ENCODE assay signal across 20 cellular contexts in genomic region chr7:15503603-15504280, GRCh38. TPM values are rescaled to one million over a fixed set of nuclear protein-coding genes. Genes with fewer than 3 reads are reported as not detected.
DNase-seq lines count a peak whose midpoint lies in the region; TF ChIP-seq lines count a peak whose summit lies in the region.
"Had no signal": no experiment of that assay in that cellular context is flagged by ENCODE, and none has a peak within 500 bp of the region (broad histone marks: within the 10 kb centered on the region; RNA-seq: fewer than 3 reads in every experiment).

No MANE protein-coding gene starts in this region.

- no peak overlapping the region for H3K27ac ChIP-seq in hepatocyte
- H3K27ac ChIP-seq in breast epithelium = no peak overlapping the region
- H3K27ac ChIP-seq: colonic mucosa, epithelial cell of prostate, PC-9, sigmoid colon had no signal

- in situ Hi-C loops in ACHN (cut with HindIII; ENCODE audit: low pct_ligation_motif_present, low pct_unique_long_range_greater_than_20kb, low sequenced_read_pairs) = no loop called here

- no peak overlapping the region for H2AFZ ChIP-seq in hepatocyte
- H2AFZ ChIP-seq: PC-9 had no signal

- peak; percentile 79 for TF ChIP-seq CTCF in chondrocyte (IDR thresholded peaks at IDR 0.05)
- peak; percentile 15 for TF ChIP-seq CTCF in hepatocyte (IDR thresholded peaks at IDR 0.05; ENCODE audit: poor library complexity)
- TF ChIP-seq CTCF in breast epithelium (IDR thresholded peaks at IDR 0.05) = no peak

- H3K4me3 ChIP-seq in hepatocyte (no peak overlapping the region), breast epithelium (no peak overlapping the region)
- H3K4me3 ChIP-seq: colonic mucosa, HAP-1, MG63, PC-9, sigmoid colon had no signal

- H3K4me1 Mint-ChIP-seq in chondrocyte (ENCODE audit: low read depth) = peaks cover 40% of the 10 kb centered on the region

- intact Hi-C loops in breast epithelium (cut with DNase I; ENCODE audit: low total_unique reads) = no loop called here

- H3K36me3 Mint-ChIP-seq in chondrocyte (ENCODE audit: low read depth) = no peaks in the 10 kb centered on the region

- H3K4me2 ChIP-seq in hepatocyte = no peak overlapping the region
- H3K4me2 ChIP-seq: PC-9 had no signal

- H3K27me3 Mint-ChIP-seq in chondrocyte (ENCODE audit: low read depth) = no peaks in the 10 kb centered on the region

- no peaks in the 10 kb centered on the region for H3K9me3 Mint-ChIP-seq in chondrocyte (ENCODE audit: low read depth)

- H3K27me3 ChIP-seq in hepatocyte (no peaks in the 10 kb centered on the region), breast epithelium (no peaks in the 10 kb centered on the region)
- H3K27me3 ChIP-seq: colonic mucosa, MG63, sigmoid colon had no signal

- no peaks in the 10 kb centered on the region for H3K9me2 ChIP-seq in hepatocyte (replicated peaks; ENCODE audit: insufficient read depth)

- no peak overlapping the region for H3K27ac Mint-ChIP-seq in chondrocyte (ENCODE audit: unreplicated experiment)

- DNase-seq in ACHN (peak; percentile 14), LHCN-M2 (ENCODE audit: low read depth) (peak; percentile 44), chondrocyte (ENCODE audit: low spot score) (no peak), hepatocyte (ENCODE audit: low spot score) (no peak), NCI-H146 (lab: John Stamatoyannopoulos, UW) (no peak), NCI-H128 (lab: John Stamatoyannopoulos, UW; ENCODE audit: unreplicated experiment) (no peak), breast epithelium (ENCODE audit: low spot score in 2 of 2) (no peak)
- no peak for DNase-seq in activated T-cell treated with anti-CD3 and anti-CD28 coated beads, Interleukin-2, amount 50 U/mL, for 1 hour
- DNase-seq: activated T-cell treated with anti-CD3 and anti-CD28 coated beads, Interleukin-2, amount 50 U/mL, for 48 hours; colonic mucosa; hippocampal formation; MG63; NCI-H2029 treated with DMSO at 0.1 percent for 48 hours; NCI-H524 treated with DMSO at 0.1 percent for 48 hours; PC-9; sigmoid colon; stimulated activated CD4-positive, alpha-beta T cell treated with anti-CD3 and anti-CD28 coated beads, Interleukin-2, amount 100 ng/mL, for 48 hours had no signal

- no peak overlapping the region for H3K4me3 Mint-ChIP-seq in chondrocyte (ENCODE audit: unreplicated experiment)

- H3K36me3 ChIP-seq in hepatocyte (replicated peaks; ENCODE audit: insufficient read depth, low read depth) (no peaks in the 10 kb centered on the region), breast epithelium (no peaks in the 10 kb centered on the region)
- H3K36me3 ChIP-seq: colonic mucosa, HAP-1, MG63, sigmoid colon had no signal

- 94% methylated on average over 3 of the region's 3 CpGs for WGBS in hepatocyte (ENCODE audit: low lambda C conversion rate, missing lambda C conversion rate)

- no peaks in the 10 kb centered on the region for H3K79me2 ChIP-seq in hepatocyte

- H3K9me3 ChIP-seq in hepatocyte (ENCODE audit: low read depth) = no peaks in the 10 kb centered on the region
- H3K9me3 ChIP-seq in breast epithelium = no peaks in the 10 kb centered on the region
- H3K9me3 ChIP-seq: colonic mucosa, HAP-1, MG63, sigmoid colon had no signal

- H3K4me1 ChIP-seq in hepatocyte (ENCODE audit: insufficient read depth) (no peaks in the 10 kb centered on the region), breast epithelium (no peaks in the 10 kb centered on the region)
- H3K4me1 ChIP-seq: colonic mucosa, HAP-1, sigmoid colon had no signal

- no peak for TF ChIP-seq POLR2A in breast epithelium (IDR thresholded peaks at IDR 0.05)

- no peaks in the 10 kb centered on the region for H4K20me1 ChIP-seq in hepatocyte (ENCODE audit: insufficient read depth, poor library complexity, severe bottlenecking)

RNA-seq across cellular contexts. Expression of gene AGMO, which starts 58.1 kb away (rescaled TPM):
- total RNA-seq in LHCN-M2 (2014; rRNA removed) (0.06 TPM in 1 of 2 replicates, not detected in the other), chondrocyte (0.60 to 3.8 TPM (median 0.72 TPM) in 3 replicates), hepatocyte (7.3 and 8.0 TPM in 2 replicates), breast epithelium (1 to 10 TPM; 1.4 to 4.3 (median 1.6) TPM)
- not detected for polyA plus RNA-seq in LHCN-M2 (2012)
- 4.0 and 6.5 TPM in 2 replicates for polyA plus RNA-seq in hepatocyte
- total RNA-seq: mononuclear cell, PC-9 had no signal

Comparison
In these comparisons a context has a peak if more than half of its experiments do, and no peak if none do; other contexts are left out.
1. DNase-seq: peak in ACHN (single experiment) and LHCN-M2 (single experiment); none in chondrocyte (single experiment), hepatocyte (single experiment), NCI-H146 (single experiment), NCI-H128 (single experiment), breast epithelium (0 of 2) and activated T-cell treated with anti-CD3 and anti-CD28 coated beads, Interleukin-2, amount 50 U/mL, for 1 hour (single experiment).
2. CTCF ChIP-seq: peak in chondrocyte (single experiment) and hepatocyte (single experiment); none in breast epithelium (0 of 3).